In the genomic region with DNA sequence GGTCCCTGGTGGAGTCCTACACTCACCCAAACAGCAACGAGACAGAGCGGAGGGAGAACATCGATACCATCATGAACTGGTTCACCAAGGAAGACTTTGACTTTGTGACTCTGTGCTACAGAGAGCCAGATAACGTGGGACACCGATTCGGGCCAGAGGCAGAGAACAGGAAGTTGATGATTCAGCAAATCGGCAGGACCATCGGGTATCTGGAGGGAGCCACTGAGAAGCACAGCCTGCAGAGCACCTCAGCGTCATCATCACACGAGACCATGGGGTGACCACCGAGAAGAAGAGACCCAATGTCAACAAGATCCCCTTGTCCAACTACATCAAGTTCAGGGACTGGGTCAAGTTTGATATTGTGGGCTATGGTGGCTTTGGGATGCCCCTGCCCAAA, we compare ENCODE assay signal across 10 cellular contexts. TPM values are rescaled to one million over a fixed set of nuclear protein-coding genes. Genes with fewer than 3 reads are reported as not detected.
"Had no signal": no experiment of that assay in that cellular context is flagged by ENCODE, and none has a peak within 500 bp of the region (broad histone marks: within the 10 kb centered on the region; RNA-seq: fewer than 3 reads in every experiment).

No MANE protein-coding gene starts in this region.

RNA-seq across cellular contexts. Expression of gene FAM90A26, which starts 29.2 kb away (rescaled TPM):
- total RNA-seq: HT-29, LHCN-M2, MCF 10A, NCI-H460, PC-9, Peyer's patch, Right ventricle myocardium inferior, RPMI7951, SJCRH30 had no signal
- polyA plus RNA-seq: IgD-negative memory B cell had no signal
